ENCODE assay signal across 20 cellular contexts in the genomic region with DNA sequence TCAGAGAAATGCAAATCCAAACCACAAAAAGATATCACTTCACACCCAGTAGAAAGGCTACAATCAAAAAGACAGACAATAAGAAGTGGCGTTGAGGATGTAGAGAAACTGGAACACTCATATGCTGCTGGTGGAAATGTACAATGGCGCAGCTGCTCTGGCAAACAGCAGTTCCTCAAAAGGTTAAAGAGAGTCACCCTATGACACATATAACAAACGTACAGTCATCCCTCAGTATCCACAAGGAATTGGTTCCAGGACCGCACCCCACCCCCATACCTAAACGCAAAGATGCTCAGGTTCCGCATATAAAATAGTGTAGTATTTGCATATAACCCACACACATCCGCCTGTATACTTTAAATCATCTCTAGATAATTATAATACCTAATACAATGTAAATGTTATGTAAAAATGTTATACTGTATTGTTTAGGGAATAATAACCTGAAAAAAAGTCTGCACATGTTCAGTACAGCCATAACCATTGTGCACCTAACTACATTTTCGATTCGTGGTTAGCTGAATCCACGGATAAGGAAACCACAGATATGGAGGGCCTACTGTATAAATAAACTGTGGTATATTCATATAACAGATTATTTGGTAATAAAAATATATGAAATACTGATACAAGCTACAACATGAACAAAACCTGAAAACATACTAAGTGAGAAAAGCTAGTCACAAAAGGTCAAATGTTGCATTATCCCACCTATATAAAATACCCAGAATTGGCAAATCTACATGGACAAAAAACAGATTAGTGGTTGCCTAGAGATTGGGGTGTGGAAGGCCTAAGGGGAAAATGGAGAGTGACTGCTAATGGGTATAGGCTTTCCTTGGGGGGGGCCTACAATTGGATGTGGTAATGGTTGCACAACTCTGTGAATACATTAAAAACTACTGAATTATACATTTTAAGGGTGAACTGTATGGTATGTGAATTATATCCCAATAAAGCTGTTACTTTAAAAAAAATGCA. TPM values are rescaled to one million over a fixed set of nuclear protein-coding genes. Genes with fewer than 3 reads are reported as not detected.
DNase-seq lines count a peak whose midpoint lies in the region; ATAC-seq and TF ChIP-seq lines count a peak whose summit lies in the region.
"Had no signal": no experiment of that assay in that cellular context is flagged by ENCODE, and none has a peak within 500 bp of the region (broad histone marks: within the 10 kb centered on the region; RNA-seq: fewer than 3 reads in every experiment).

No MANE protein-coding gene starts in this region.

- H3K4me1 ChIP-seq in IMR-90 (ENCODE audit: control insufficient read depth, insufficient read depth, low read length): no peaks in the 10 kb centered on the region

- POLR2A ChIA-PET in activated CD8-positive, alpha-beta T cell treated with anti-CD3 and anti-CD28 coated beads for 36 hours (lab: Charles Lee): interaction anchor here (0.9 kb wide), 1 partner anchor 12 kb away, joined by 4 read pairs; no protein-coding TSS in a partner anchor
- POLR2A ChIA-PET in activated CD8-positive, alpha-beta T cell treated with anti-CD3 and anti-CD28 coated beads, Interleukin-2, amount 10 ng/mL, durations not matched to agents 7 days and 5 days (lab: Charles Lee): interaction anchor here (5.7 kb wide), 1 partner anchor 9 kb away, joined by 102 read pairs; no protein-coding TSS in a partner anchor
- POLR2A ChIA-PET in IMR-90 (lab: Charles Lee; ENCODE audit: unreplicated experiment): no interaction called here

- H3K9me3 ChIP-seq in IMR-90 (ENCODE audit: control insufficient read depth, insufficient read depth, low read length): peaks cover 9% of the 10 kb centered on the region

- H2BK120ac ChIP-seq in IMR-90 (ENCODE audit: low read depth, low read length): no peak overlapping the region

- in situ Hi-C loops in IMR-90 (cut with MboI; ENCODE audit: low sequenced_read_pairs): no loop called here

- DNase-seq in activated CD8-positive, alpha-beta T cell treated with anti-CD3 and anti-CD28 coated beads for 36 hours: no peak
- no peak for DNase-seq in activated CD8-positive, alpha-beta T cell treated with anti-CD3 and anti-CD28 coated beads, Interleukin-2, amount 10 ng/mL, durations not matched to agents 7 days and 5 days
- DNase-seq in IMR-90 (peak; percentile 64), fibroblast of mammary gland (ENCODE audit: low read depth) (peak; percentile 28), NCI-H2081 (lab: John Stamatoyannopoulos, UW) (no peak), A172 (ENCODE audit: low spot score) (no peak)
- DNase-seq: activated CD4-positive, alpha-beta T cell treated with anti-CD3 and anti-CD28 coated beads, Interleukin-2, amount 10 ng/mL, durations not matched to agents 7 days and 5 days; activated T-cell treated with anti-CD3 and anti-CD28 coated beads, Interleukin-2, amount 50 U/mL, for 1 hour; central memory CD4-positive, alpha-beta T cell; DMS153; left ventricle myocardium inferior; NCI-H2029 treated with DMSO at 0.1 percent for 48 hours; NCI-H510A; stimulated activated CD4-positive, alpha-beta T cell treated with anti-CD3 and anti-CD28 coated beads, Interleukin-4, amount 100 ng/mL, for 4 hours; upper lobe of right lung had no signal

- no peak overlapping the region for H3K4ac ChIP-seq in IMR-90 (ENCODE audit: low read depth, low read length)

- CTCF ChIA-PET in activated CD8-positive, alpha-beta T cell treated with anti-CD3 and anti-CD28 coated beads for 36 hours (lab: Charles Lee): no interaction called here
- CTCF ChIA-PET in activated CD8-positive, alpha-beta T cell treated with anti-CD3 and anti-CD28 coated beads, Interleukin-2, amount 10 ng/mL, durations not matched to agents 7 days and 5 days (lab: Charles Lee): interaction anchor here (1.9 to 6.1 kb wide), 2 partner anchors 10 to 51 kb away, joined by 4 to 65 read pairs; no protein-coding TSS in a partner anchor
- CTCF ChIA-PET in IMR-90 (lab: Yijun Ruan, JAX): no interaction called here

- H3K36me3 Mint-ChIP-seq in activated CD8-positive, alpha-beta T cell treated with anti-CD3 and anti-CD28 coated beads for 36 hours (ENCODE audit: low read depth): peaks cover 80% of the 10 kb centered on the region
- H3K36me3 Mint-ChIP-seq in activated CD8-positive, alpha-beta T cell treated with anti-CD3 and anti-CD28 coated beads, Interleukin-2, amount 10 ng/mL, durations not matched to agents 7 days and 5 days (ENCODE audit: low read depth): peaks cover 92% of the 10 kb centered on the region
- H3K36me3 Mint-ChIP-seq in activated T-helper 17 cell treated with anti-CD3 and anti-CD28 coated beads, Interleukin-2, amount 50 U/mL, for 72 hours (ENCODE audit: low read depth): peaks cover 99% of the 10 kb centered on the region

- H4K20me1 ChIP-seq in IMR-90 (ENCODE audit: insufficient read depth, low read length): no peaks in the 10 kb centered on the region

- H3K4me2 ChIP-seq in IMR-90 (ENCODE audit: low read depth, low read length): no peak overlapping the region
- H3K4me2 ChIP-seq: smooth muscle cell had no signal

- H2BK5ac ChIP-seq in IMR-90 (ENCODE audit: low read depth, low read length, poor library complexity, severe bottlenecking): no peak overlapping the region

- H4K91ac ChIP-seq in IMR-90 (ENCODE audit: insufficient read depth, low read depth, low read length): no peak overlapping the region

- H3K9me3 Mint-ChIP-seq in activated CD8-positive, alpha-beta T cell treated with anti-CD3 and anti-CD28 coated beads for 36 hours: peaks cover 23% of the 10 kb centered on the region
- peaks cover 37% of the 10 kb centered on the region for H3K9me3 Mint-ChIP-seq in activated CD8-positive, alpha-beta T cell treated with anti-CD3 and anti-CD28 coated beads, Interleukin-2, amount 10 ng/mL, durations not matched to agents 7 days and 5 days (ENCODE audit: insufficient read depth)
- H3K9me3 Mint-ChIP-seq in activated T-helper 17 cell treated with anti-CD3 and anti-CD28 coated beads, Interleukin-2, amount 50 U/mL, for 72 hours: peaks cover 14% of the 10 kb centered on the region

- no peak overlapping the region for H2BK15ac ChIP-seq in IMR-90 (ENCODE audit: low read depth, low read length)

- TF ChIP-seq RAD21 in IMR-90 (IDR thresholded peaks at IDR 0.05; ENCODE audit: low read length): no peak

- peak overlapping the region; percentile 37 for H3K27ac Mint-ChIP-seq in activated CD8-positive, alpha-beta T cell treated with anti-CD3 and anti-CD28 coated beads for 36 hours
- no peak overlapping the region for H3K27ac Mint-ChIP-seq in activated CD8-positive, alpha-beta T cell treated with anti-CD3 and anti-CD28 coated beads, Interleukin-2, amount 10 ng/mL, durations not matched to agents 7 days and 5 days
- peak overlapping the region; percentile 41 for H3K27ac Mint-ChIP-seq in activated T-helper 17 cell treated with anti-CD3 and anti-CD28 coated beads, Interleukin-2, amount 50 U/mL, for 72 hours

- H3K36me3 ChIP-seq in IMR-90 (ENCODE audit: control insufficient read depth, insufficient read depth, low read length): peaks cover 20% of the 10 kb centered on the region
- H3K36me3 ChIP-seq: upper lobe of right lung had no signal

- no peak overlapping the region for H3K56ac ChIP-seq in IMR-90 (ENCODE audit: extremely low read depth, insufficient read depth, low read length)

- H3K4me3 Mint-ChIP-seq in activated CD8-positive, alpha-beta T cell treated with anti-CD3 and anti-CD28 coated beads for 36 hours: no peak overlapping the region
- H3K4me3 Mint-ChIP-seq in activated CD8-positive, alpha-beta T cell treated with anti-CD3 and anti-CD28 coated beads, Interleukin-2, amount 10 ng/mL, durations not matched to agents 7 days and 5 days: no peak overlapping the region
- peak overlapping the region; percentile 85 for H3K4me3 Mint-ChIP-seq in activated T-helper 17 cell treated with anti-CD3 and anti-CD28 coated beads, Interleukin-2, amount 50 U/mL, for 72 hours

- TF ChIP-seq POLR2A in IMR-90 (IDR thresholded peaks at IDR 0.05; ENCODE audit: low read depth, low read length): no peak

- H3K79me1 ChIP-seq in IMR-90 (ENCODE audit: low read depth in 1 of 2, low read length in 2 of 2): no peaks in the 10 kb centered on the region; a peak in 1 of 4 replicates

- TF ChIP-seq CTCF in activated CD8-positive, alpha-beta T cell treated with anti-CD3 and anti-CD28 coated beads for 36 hours (IDR thresholded peaks at IDR 0.05): no peak
- TF ChIP-seq CTCF in IMR-90 (conservative IDR thresholded peaks at IDR 0.05; ENCODE audit: low read depth, low read length) (no peak), fibroblast of mammary gland (conservative IDR thresholded peaks at IDR 0.05; ENCODE audit: control insufficient read depth, insufficient read depth, low read depth, low read length) (no peak)

- H3K4me3 ChIP-seq in IMR-90 (ENCODE audit: insufficient read depth, low read depth, low read length) (no peak overlapping the region), fibroblast of mammary gland (ENCODE audit: control insufficient read depth, low read depth, low read length) (no peak overlapping the region)
- H3K4me3 ChIP-seq: left ventricle myocardium inferior, smooth muscle cell, upper lobe of right lung had no signal

- no peak overlapping the region for H3K27ac ChIP-seq in IMR-90 (ENCODE audit: insufficient read depth, low read length)
- H3K27ac ChIP-seq: left ventricle myocardium inferior, upper lobe of right lung had no signal

- no TSS peak for BruUV-seq in IMR-90 (replicated peaks; lab: Mats Ljungman, UMichigan)

- no CpG with 5 or more reads among the region's 10 CpGs for WGBS in IMR-90 (ENCODE audit: extremely low coverage in 2 of 2, insufficient read length in 1 of 2), 2 experiments

- no peaks in the 10 kb centered on the region; the same call in 1 of the 2 replicates for H3K9me1 ChIP-seq in IMR-90 (ENCODE audit: insufficient read depth, low read length)

- no peak overlapping the region for H2BK20ac ChIP-seq in IMR-90 (ENCODE audit: low read depth, low read length)

- H3K27me3 Mint-ChIP-seq in activated CD8-positive, alpha-beta T cell treated with anti-CD3 and anti-CD28 coated beads for 36 hours: no peaks in the 10 kb centered on the region
- H3K27me3 Mint-ChIP-seq in activated CD8-positive, alpha-beta T cell treated with anti-CD3 and anti-CD28 coated beads, Interleukin-2, amount 10 ng/mL, durations not matched to agents 7 days and 5 days (ENCODE audit: low read depth): no peaks in the 10 kb centered on the region
- H3K27me3 Mint-ChIP-seq in activated T-helper 17 cell treated with anti-CD3 and anti-CD28 coated beads, Interleukin-2, amount 50 U/mL, for 72 hours: no peaks in the 10 kb centered on the region
- H3K27me3 Mint-ChIP-seq: activated CD4-positive, alpha-beta T cell treated with anti-CD3 and anti-CD28 coated beads, Interleukin-2, amount 10 ng/mL, durations not matched to agents 7 days and 5 days had no signal

- H3K9ac ChIP-seq in IMR-90 (ENCODE audit: low read depth, low read length): no peak overlapping the region

- no peak for ATAC-seq in activated CD8-positive, alpha-beta T cell treated with anti-CD3 and anti-CD28 coated beads for 36 hours
- ATAC-seq in activated CD8-positive, alpha-beta T cell treated with anti-CD3 and anti-CD28 coated beads, Interleukin-2, amount 10 ng/mL, durations not matched to agents 7 days and 5 days: no peak
- ATAC-seq in IMR-90 (ENCODE audit: low read depth) (no peak), GM18909 (IDR thresholded peaks at IDR 0.05; ENCODE audit: poor library complexity, unreplicated experiment) (no peak)
- peak; percentile 30 for ATAC-seq in activated T-helper 17 cell treated with anti-CD3 and anti-CD28 coated beads, Interleukin-2, amount 50 U/mL, for 72 hours (replicated peaks)
- ATAC-seq: HCT116, upper lobe of right lung had no signal

- no peak overlapping the region for H4K5ac ChIP-seq in IMR-90 (ENCODE audit: low read depth, low read length)

- H3K27me3 ChIP-seq in IMR-90 (ENCODE audit: control insufficient read depth, insufficient read depth, low read length): no peaks in the 10 kb centered on the region
- H3K27me3 ChIP-seq: BLaER1 treated with 17β-estradiol and CSF1 and Interleukin-3, amounts not matched to agents 10 nM and 100 nM; upper lobe of right lung had no signal

- intact Hi-C loops in activated CD8-positive, alpha-beta T cell treated with anti-CD3 and anti-CD28 coated beads for 36 hours (cut with micrococcal nuclease): no loop called here
- intact Hi-C loops in IMR-90 (cut with micrococcal nuclease): no loop called here

- H4K8ac ChIP-seq in IMR-90 (ENCODE audit: low read depth in 2 of 2, low read length in 2 of 2): no peak overlapping the region

- H2AK9ac ChIP-seq in IMR-90 (replicated peaks; ENCODE audit: low read depth, low read length, poor library complexity): no peak overlapping the region

- dilution Hi-C loops in IMR-90 (cut with HindIII; ENCODE audit: low sequenced_read_pairs, unreplicated experiment): no loop called here

- H3K23ac ChIP-seq in IMR-90 (ENCODE audit: low read depth, low read length): no peak overlapping the region

- H3K18ac ChIP-seq in IMR-90 (ENCODE audit: low read depth, low read length): no peak overlapping the region

- no peak overlapping the region for H3K14ac ChIP-seq in IMR-90 (replicated peaks; ENCODE audit: low read depth, low read length)

- H2AFZ ChIP-seq in IMR-90 (replicated peaks; ENCODE audit: low read length, poor library complexity): no peak overlapping the region

- H3K4me1 Mint-ChIP-seq in activated CD8-positive, alpha-beta T cell treated with anti-CD3 and anti-CD28 coated beads for 36 hours (ENCODE audit: low read depth): peaks cover 63% of the 10 kb centered on the region
- H3K4me1 Mint-ChIP-seq in activated CD8-positive, alpha-beta T cell treated with anti-CD3 and anti-CD28 coated beads, Interleukin-2, amount 10 ng/mL, durations not matched to agents 7 days and 5 days (ENCODE audit: low read depth): peaks cover 69% of the 10 kb centered on the region
- peaks cover 60% of the 10 kb centered on the region for H3K4me1 Mint-ChIP-seq in activated T-helper 17 cell treated with anti-CD3 and anti-CD28 coated beads, Interleukin-2, amount 50 U/mL, for 72 hours

- H2AK5ac ChIP-seq in IMR-90 (ENCODE audit: low read depth, low read length): no peak overlapping the region

RNA-seq across cellular contexts. Expression of a gene that starts 37.5 kb away (rescaled TPM):
- 10 to 100 TPM; 47.4 to 47.8 TPM for total RNA-seq in activated CD8-positive, alpha-beta T cell treated with anti-CD3 and anti-CD28 coated beads for 36 hours
- total RNA-seq in activated CD8-positive, alpha-beta T cell treated with anti-CD3 and anti-CD28 coated beads, Interleukin-2, amount 10 ng/mL, durations not matched to agents 7 days and 5 days: 100 to 1,000 TPM in 1 of 2 experiments, 10 to 100 TPM in 1; 95.3 to 100 TPM
- total RNA-seq in IMR-90 (2012; rRNA removed): 24.7 and 33.7 TPM in 2 replicates
- 54.1 and 54.3 TPM in 2 replicates for polyA plus RNA-seq in IMR-90 (2012; rRNA removed)
- polyA plus RNA-seq in IMR-90 (2012; cell fraction: cytosol; rRNA removed): 31.1 and 35.6 TPM in 2 replicates
- polyA plus RNA-seq in IMR-90 (2012; cell fraction: nucleus; rRNA removed; ENCODE audit: low replicate concordance): 22.8 and 23.4 TPM in 2 replicates
- total RNA-seq in activated T-helper 17 cell treated with anti-CD3 and anti-CD28 coated beads, Interleukin-2, amount 50 U/mL, for 72 hours: 100 to 1,000 TPM in 1 of 2 donors, 10 to 100 TPM in 1; 62.0 to 105 TPM
- 26.4 and 31.5 TPM in 2 replicates for total RNA-seq in A172 (2014; rRNA removed; shearing (Covaris generic))

Comparison
In these comparisons a context has a peak if more than half of its experiments do, and no peak if none do; other contexts are left out.
1. DNase-seq: peak in IMR-90 (single experiment) and fibroblast of mammary gland (single experiment); none in activated CD8-positive, alpha-beta T cell treated with anti-CD3 and anti-CD28 coated beads for 36 hours (single experiment), activated CD8-positive, alpha-beta T cell treated with anti-CD3 and anti-CD28 coated beads, Interleukin-2, amount 10 ng/mL, durations not matched to agents 7 days and 5 days (single experiment), NCI-H2081 (0 of 2) and A172 (single experiment).